10 cellular contexts compared by ENCODE assay signal in genomic region chr16:58518083-58518979, GRCh38. TPM values are rescaled to one million over a fixed set of nuclear protein-coding genes. Genes with fewer than 3 reads are reported as not detected.
A peak's percentile ranks its signal among the peaks of the same experiment; 100 is the strongest.
DNase-seq lines count a peak whose midpoint lies in the region; ATAC-seq and TF ChIP-seq lines count a peak whose summit lies in the region.
"Had no signal": no experiment of that assay in that cellular context is flagged by ENCODE, and none has a peak within 500 bp of the region (broad histone marks: within the 10 kb centered on the region; RNA-seq: fewer than 3 reads in every experiment).

No MANE protein-coding gene starts in this region.

- ATAC-seq in activated CD4-positive, alpha-beta T cell treated with anti-CD3 and anti-CD28 coated beads for 36 hours = peak; percentile 21
- ATAC-seq in GM21717 (IDR thresholded peaks at IDR 0.05; ENCODE audit: unreplicated experiment) (peak; percentile 45), HG03460 (IDR thresholded peaks at IDR 0.05; ENCODE audit: unreplicated experiment) (peak; percentile 32)
- no peak for ATAC-seq in naive thymus-derived CD8-positive, alpha-beta T cell

- intact Hi-C loops in activated CD4-positive, alpha-beta T cell treated with anti-CD3 and anti-CD28 coated beads for 36 hours (cut with DNase I, micrococcal nuclease) = loop anchor here (5.0 to 10.0 kb wide), 4 partner anchors 69 to 324 kb away; partner anchors contain the start of genes CSNK2A2 (in 1 of the 2), GOT2 (in 1 of the 2) and SLC38A7 (in 1 of the 2)

- H3K36me3 ChIP-seq in Peyer's patch = peaks cover 0 to 67% (median 0%) of the 10 kb centered on the region in 3 donors

- TF ChIP-seq POLR2A in Peyer's patch (IDR thresholded peaks at IDR 0.05) = no peak

- H3K4me1 Mint-ChIP-seq in activated CD4-positive, alpha-beta T cell treated with anti-CD3 and anti-CD28 coated beads for 36 hours = peaks cover 44% of the 10 kb centered on the region
- H3K4me1 Mint-ChIP-seq in naive thymus-derived CD8-positive, alpha-beta T cell = peaks cover 16 to 27% (median 20%) of the 10 kb centered on the region in 4 donors

- no peaks in the 10 kb centered on the region for H3K9me3 Mint-ChIP-seq in activated CD4-positive, alpha-beta T cell treated with anti-CD3 and anti-CD28 coated beads for 36 hours (ENCODE audit: low read depth)
- H3K9me3 Mint-ChIP-seq in naive thymus-derived CD8-positive, alpha-beta T cell = no peaks in the 10 kb centered on the region

- H3K27ac Mint-ChIP-seq in activated CD4-positive, alpha-beta T cell treated with anti-CD3 and anti-CD28 coated beads for 36 hours = peak overlapping the region; percentile 64
- peak overlapping the region in 6 of 10 donors; percentile 7 to 88 (median 33) for H3K27ac Mint-ChIP-seq in naive thymus-derived CD8-positive, alpha-beta T cell

- H3K4me3 ChIP-seq in Peyer's patch = no peak overlapping the region

- POLR2A ChIA-PET in activated CD4-positive, alpha-beta T cell treated with anti-CD3 and anti-CD28 coated beads for 36 hours (lab: Charles Lee) = interaction anchor here (1.5 kb wide), 1 partner anchor 29 kb away, joined by 3 read pairs; no protein-coding TSS in a partner anchor
- POLR2A ChIA-PET in naive thymus-derived CD8-positive, alpha-beta T cell (lab: Charles Lee) = interaction anchor here (0.7 to 1.3 kb wide), 2 partner anchors 9 to 111 kb away, joined by 3 read pairs; partner anchors contain the start of gene CNOT1

- CTCF ChIA-PET in activated CD4-positive, alpha-beta T cell treated with anti-CD3 and anti-CD28 coated beads for 36 hours (lab: Charles Lee) = interaction anchor here (0.7 to 1.5 kb wide), 10 partner anchors 11 to 238 kb away, joined by 3 to 5 read pairs (median 3); no protein-coding TSS in a partner anchor

- H3K27me3 ChIP-seq in Peyer's patch = no peaks in the 10 kb centered on the region

- H3K36me3 Mint-ChIP-seq in activated CD4-positive, alpha-beta T cell treated with anti-CD3 and anti-CD28 coated beads for 36 hours (ENCODE audit: low read depth) = peaks cover 53% of the 10 kb centered on the region
- H3K36me3 Mint-ChIP-seq in naive thymus-derived CD8-positive, alpha-beta T cell = peaks cover 5 to 62% (median 24%) of the 10 kb centered on the region in 3 donors

- peaks cover 0 to 25% (median 2%) of the 10 kb centered on the region in 4 donors for H3K4me1 ChIP-seq in Peyer's patch

- DNase-seq in activated CD4-positive, alpha-beta T cell treated with anti-CD3 and anti-CD28 coated beads for 36 hours = no peak
- DNase-seq in activated CD4-positive, alpha-beta T cell treated with anti-CD3 and anti-CD28 coated beads, Interleukin-2, amount 50 U/mL, for 48 hours = no peak
- DNase-seq in naive thymus-derived CD8-positive, alpha-beta T cell = no peak
- DNase-seq in Peyer's patch = no peak
- DNase-seq in NCI-H82 (lab: John Stamatoyannopoulos, UW) = no peak
- DNase-seq in NCI-H146 (lab: John Stamatoyannopoulos, UW) = no peak
- DNase-seq: dermis blood vessel endothelial cell, KG1 had no signal

- no peaks in the 10 kb centered on the region for H3K9me3 ChIP-seq in Peyer's patch

- H3K27ac ChIP-seq in Peyer's patch = no peak overlapping the region

- TF ChIP-seq CTCF in Peyer's patch (IDR thresholded peaks at IDR 0.05) = no peak

- H3K4me3 Mint-ChIP-seq in activated CD4-positive, alpha-beta T cell treated with anti-CD3 and anti-CD28 coated beads for 36 hours = no peak overlapping the region
- peak overlapping the region in 1 of 10 donors; percentile 33 for H3K4me3 Mint-ChIP-seq in naive thymus-derived CD8-positive, alpha-beta T cell

- no peaks in the 10 kb centered on the region for H3K27me3 Mint-ChIP-seq in activated CD4-positive, alpha-beta T cell treated with anti-CD3 and anti-CD28 coated beads for 36 hours
- no peaks in the 10 kb centered on the region for H3K27me3 Mint-ChIP-seq in naive thymus-derived CD8-positive, alpha-beta T cell

RNA-seq across cellular contexts. Expression of gene SETD6, which starts 3.0 kb away (rescaled TPM):
- total RNA-seq in activated CD4-positive, alpha-beta T cell treated with anti-CD3 and anti-CD28 coated beads for 36 hours = 10 to 100 TPM; 13.8 to 15.1 TPM
- 10 to 100 TPM; 38.6 to 45.6 TPM for total RNA-seq in naive thymus-derived CD8-positive, alpha-beta T cell
- polyA plus RNA-seq in naive thymus-derived CD8-positive, alpha-beta T cell = 10 to 100 TPM in 2 of 3 donors, 1 to 10 TPM in 1; 9.8 to 14.5 (median 11.6) TPM
- 10 to 100 TPM; 27.3 to 60.5 (median 34.4) TPM for total RNA-seq in Peyer's patch

RNA-seq across cellular contexts. Expression of gene NDRG4, which starts 18.4 kb away (rescaled TPM):
- 1 to 10 TPM; 6.9 to 7.2 TPM for total RNA-seq in activated CD4-positive, alpha-beta T cell treated with anti-CD3 and anti-CD28 coated beads for 36 hours
- 1 to 10 TPM; 1.5 to 1.6 TPM for total RNA-seq in naive thymus-derived CD8-positive, alpha-beta T cell
- under 1 TPM in 2 of 3 donors, not detected in 1; 0.13 to 0.56 TPM for polyA plus RNA-seq in naive thymus-derived CD8-positive, alpha-beta T cell
- total RNA-seq in Peyer's patch = 1 to 10 TPM in 3 of 4 donors, not detected in 1; 2.1 to 7.1 (median 4.9) TPM

Comparison
In these comparisons a context has a peak if more than half of its experiments do, and no peak if none do; other contexts are left out.
1. ATAC-seq: peak in activated CD4-positive, alpha-beta T cell treated with anti-CD3 and anti-CD28 coated beads for 36 hours (single experiment), GM21717 (single experiment) and HG03460 (single experiment); none in naive thymus-derived CD8-positive, alpha-beta T cell (0 of 2).